Comparison of ENCODE assay signal across 1 cellular context in the genomic region with DNA sequence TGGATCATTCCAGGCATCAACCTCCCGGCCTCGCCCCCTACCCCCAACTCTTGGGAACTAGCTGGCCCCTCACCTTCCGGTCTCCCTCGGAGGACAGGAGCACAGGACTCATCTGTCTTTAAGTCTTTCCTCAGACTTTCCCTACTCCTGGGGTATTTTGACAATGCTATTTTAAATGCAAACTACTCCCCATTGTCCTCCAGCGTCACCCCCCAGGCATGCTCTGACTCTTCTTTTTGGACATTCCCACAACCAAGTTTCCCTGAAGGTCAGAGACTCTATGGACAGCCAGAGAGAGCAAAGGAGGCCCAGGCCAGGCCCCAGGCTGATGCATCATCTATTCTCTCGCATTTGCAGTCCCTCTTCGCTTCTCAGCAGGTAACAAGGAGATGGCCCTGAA.
TF ChIP-seq lines count a peak whose summit lies in the region.

No MANE protein-coding gene starts in this region.

TF ChIP-seq in WTC11, 78 proteins besides CTCF, POLR2A, EP300 and RAD21:
- TF ChIP-seq, protein P1, sequence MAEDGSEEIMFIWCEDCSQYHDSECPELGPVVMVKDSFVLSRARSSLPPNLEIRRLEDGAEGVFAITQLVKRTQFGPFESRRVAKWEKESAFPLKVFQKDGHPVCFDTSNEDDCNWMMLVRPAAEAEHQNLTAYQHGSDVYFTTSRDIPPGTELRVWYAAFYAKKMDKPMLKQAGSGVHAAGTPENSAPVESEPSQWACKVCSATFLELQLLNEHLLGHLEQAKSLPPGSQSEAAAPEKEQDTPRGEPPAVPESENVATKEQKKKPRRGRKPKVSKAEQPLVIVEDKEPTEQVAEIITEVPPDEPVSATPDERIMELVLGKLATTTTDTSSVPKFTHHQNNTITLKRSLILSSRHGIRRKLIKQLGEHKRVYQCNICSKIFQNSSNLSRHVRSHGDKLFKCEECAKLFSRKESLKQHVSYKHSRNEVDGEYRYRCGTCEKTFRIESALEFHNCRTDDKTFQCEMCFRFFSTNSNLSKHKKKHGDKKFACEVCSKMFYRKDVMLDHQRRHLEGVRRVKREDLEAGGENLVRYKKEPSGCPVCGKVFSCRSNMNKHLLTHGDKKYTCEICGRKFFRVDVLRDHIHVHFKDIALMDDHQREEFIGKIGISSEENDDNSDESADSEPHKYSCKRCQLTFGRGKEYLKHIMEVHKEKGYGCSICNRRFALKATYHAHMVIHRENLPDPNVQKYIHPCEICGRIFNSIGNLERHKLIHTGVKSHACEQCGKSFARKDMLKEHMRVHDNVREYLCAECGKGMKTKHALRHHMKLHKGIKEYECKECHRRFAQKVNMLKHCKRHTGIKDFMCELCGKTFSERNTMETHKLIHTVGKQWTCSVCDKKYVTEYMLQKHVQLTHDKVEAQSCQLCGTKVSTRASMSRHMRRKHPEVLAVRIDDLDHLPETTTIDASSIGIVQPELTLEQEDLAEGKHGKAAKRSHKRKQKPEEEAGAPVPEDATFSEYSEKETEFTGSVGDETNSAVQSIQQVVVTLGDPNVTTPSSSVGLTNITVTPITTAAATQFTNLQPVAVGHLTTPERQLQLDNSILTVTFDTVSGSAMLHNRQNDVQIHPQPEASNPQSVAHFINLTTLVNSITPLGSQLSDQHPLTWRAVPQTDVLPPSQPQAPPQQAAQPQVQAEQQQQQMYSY (CRISPR knock-in tag; IDR thresholded peaks at IDR 0.05), result no peak
- TF ChIP-seq JAZF1 (CRISPR knock-in tag; IDR thresholded peaks at IDR 0.05) (no peak), EMX1 (CRISPR knock-in tag; IDR thresholded peaks at IDR 0.05) (no peak), FOXK1 (CRISPR knock-in tag; IDR thresholded peaks at IDR 0.05) (no peak), ATF1 (CRISPR knock-in tag; IDR thresholded peaks at IDR 0.05) (no peak), NR1H2 (CRISPR knock-in tag; IDR thresholded peaks at IDR 0.05) (no peak)
- TF ChIP-seq, protein P2, sequence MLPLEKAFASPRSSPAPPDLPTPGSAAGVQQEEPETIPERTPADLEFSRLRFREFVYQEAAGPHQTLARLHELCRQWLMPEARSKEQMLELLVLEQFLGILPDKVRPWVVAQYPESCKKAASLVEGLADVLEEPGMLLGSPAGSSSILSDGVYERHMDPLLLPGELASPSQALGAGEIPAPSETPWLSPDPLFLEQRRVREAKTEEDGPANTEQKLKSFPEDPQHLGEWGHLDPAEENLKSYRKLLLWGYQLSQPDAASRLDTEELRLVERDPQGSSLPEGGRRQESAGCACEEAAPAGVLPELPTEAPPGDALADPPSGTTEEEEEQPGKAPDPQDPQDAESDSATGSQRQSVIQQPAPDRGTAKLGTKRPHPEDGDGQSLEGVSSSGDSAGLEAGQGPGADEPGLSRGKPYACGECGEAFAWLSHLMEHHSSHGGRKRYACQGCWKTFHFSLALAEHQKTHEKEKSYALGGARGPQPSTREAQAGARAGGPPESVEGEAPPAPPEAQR (CRISPR knock-in tag; IDR thresholded peaks at IDR 0.05), result no peak
- TF ChIP-seq, protein P3, sequence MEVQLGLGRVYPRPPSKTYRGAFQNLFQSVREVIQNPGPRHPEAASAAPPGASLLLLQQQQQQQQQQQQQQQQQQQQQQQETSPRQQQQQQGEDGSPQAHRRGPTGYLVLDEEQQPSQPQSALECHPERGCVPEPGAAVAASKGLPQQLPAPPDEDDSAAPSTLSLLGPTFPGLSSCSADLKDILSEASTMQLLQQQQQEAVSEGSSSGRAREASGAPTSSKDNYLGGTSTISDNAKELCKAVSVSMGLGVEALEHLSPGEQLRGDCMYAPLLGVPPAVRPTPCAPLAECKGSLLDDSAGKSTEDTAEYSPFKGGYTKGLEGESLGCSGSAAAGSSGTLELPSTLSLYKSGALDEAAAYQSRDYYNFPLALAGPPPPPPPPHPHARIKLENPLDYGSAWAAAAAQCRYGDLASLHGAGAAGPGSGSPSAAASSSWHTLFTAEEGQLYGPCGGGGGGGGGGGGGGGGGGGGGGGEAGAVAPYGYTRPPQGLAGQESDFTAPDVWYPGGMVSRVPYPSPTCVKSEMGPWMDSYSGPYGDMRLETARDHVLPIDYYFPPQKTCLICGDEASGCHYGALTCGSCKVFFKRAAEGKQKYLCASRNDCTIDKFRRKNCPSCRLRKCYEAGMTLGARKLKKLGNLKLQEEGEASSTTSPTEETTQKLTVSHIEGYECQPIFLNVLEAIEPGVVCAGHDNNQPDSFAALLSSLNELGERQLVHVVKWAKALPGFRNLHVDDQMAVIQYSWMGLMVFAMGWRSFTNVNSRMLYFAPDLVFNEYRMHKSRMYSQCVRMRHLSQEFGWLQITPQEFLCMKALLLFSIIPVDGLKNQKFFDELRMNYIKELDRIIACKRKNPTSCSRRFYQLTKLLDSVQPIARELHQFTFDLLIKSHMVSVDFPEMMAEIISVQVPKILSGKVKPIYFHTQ (CRISPR knock-in tag; IDR thresholded peaks at IDR 0.05), result no peak
- TF ChIP-seq, protein P4, sequence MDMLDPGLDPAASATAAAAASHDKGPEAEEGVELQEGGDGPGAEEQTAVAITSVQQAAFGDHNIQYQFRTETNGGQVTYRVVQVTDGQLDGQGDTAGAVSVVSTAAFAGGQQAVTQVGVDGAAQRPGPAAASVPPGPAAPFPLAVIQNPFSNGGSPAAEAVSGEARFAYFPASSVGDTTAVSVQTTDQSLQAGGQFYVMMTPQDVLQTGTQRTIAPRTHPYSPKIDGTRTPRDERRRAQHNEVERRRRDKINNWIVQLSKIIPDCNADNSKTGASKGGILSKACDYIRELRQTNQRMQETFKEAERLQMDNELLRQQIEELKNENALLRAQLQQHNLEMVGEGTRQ (CRISPR knock-in tag; IDR thresholded peaks at IDR 0.05), result no peak
TF ChIP-seq in WTC11: peak in this region for 0.
